ENCODE assay signal across 7 cellular contexts in genomic region chr5:157917909-157918809, GRCh38. TPM values are rescaled to one million over a fixed set of nuclear protein-coding genes. Genes with fewer than 3 reads are reported as not detected.
DNase-seq lines count a peak whose midpoint lies in the region; ATAC-seq and TF ChIP-seq lines count a peak whose summit lies in the region.

No MANE protein-coding gene starts in this region.

- peaks cover 14% of the 10 kb centered on the region for H3F3A ChIP-seq in neural progenitor cell (ENCODE audit: low read depth)

- H3K4me3 Mint-ChIP-seq in neural progenitor cell: no peak overlapping the region

- H3K79me2 ChIP-seq in neural progenitor cell (ENCODE audit: low read depth): no peaks in the 10 kb centered on the region

- no peak overlapping the region for H3K27ac Mint-ChIP-seq in neural progenitor cell

- TF ChIP-seq POLR2A in esophagus muscularis mucosa (IDR thresholded peaks at IDR 0.05; ENCODE audit: low read depth) (no peak), transverse colon (IDR thresholded peaks at IDR 0.05) (no peak)

- 80% methylated on average over 8 of the region's 8 CpGs for WGBS in esophagus muscularis mucosa
- 35 to 45% methylated on average over 6 to 8 of the region's 8 CpGs for WGBS in transverse colon (ENCODE audit: low coverage in 1 of 2), 2 donors

- peaks cover 2% of the 10 kb centered on the region for H3K9me3 Mint-ChIP-seq in neural progenitor cell

- H3K27me3 Mint-ChIP-seq in neural progenitor cell (ENCODE audit: insufficient read depth, low read depth): peaks cover 9% of the 10 kb centered on the region

- in situ Hi-C loops in transverse colon (cut with MboI; ENCODE audit: low pct_ligation_motif_present in 1 of 4, low pct_unique_long_range_greater_than_20kb in 1 of 4, low sequenced_read_pairs in 3 of 4): no loop called here

- H3K27me3 ChIP-seq in esophagus muscularis mucosa (no peaks in the 10 kb centered on the region), neural progenitor cell (no peaks in the 10 kb centered on the region), transverse colon (no peaks in the 10 kb centered on the region)

- H3K36me3 Mint-ChIP-seq in neural progenitor cell: no peaks in the 10 kb centered on the region

- peak; percentile 76 for TF ChIP-seq CTCF in GM12873 (IDR thresholded peaks at IDR 0.05; ENCODE audit: insufficient read depth, low read depth, low read length, missing control alignments)
- peak; percentile 38 to 49 (median 42) for TF ChIP-seq CTCF in esophagus muscularis mucosa (IDR thresholded peaks at IDR 0.05)
- TF ChIP-seq CTCF in neural progenitor cell (IDR thresholded peaks at IDR 0.05): peak; percentile 70
- peak; percentile 35 to 62 (median 50) for TF ChIP-seq CTCF in transverse colon (IDR thresholded peaks at IDR 0.05)

- no peaks in the 10 kb centered on the region for H3K36me3 ChIP-seq in esophagus muscularis mucosa
- H3K36me3 ChIP-seq in neural progenitor cell: no peaks in the 10 kb centered on the region
- no peaks in the 10 kb centered on the region for H3K36me3 ChIP-seq in transverse colon

- TF ChIP-seq EP300 in esophagus muscularis mucosa (IDR thresholded peaks at IDR 0.05) (no peak), transverse colon (IDR thresholded peaks at IDR 0.05; ENCODE audit: low read depth) (no peak)

- DNase-seq in NOMO-1 (lab: John Stamatoyannopoulos, UW; ENCODE audit: unreplicated experiment in 2 of 2) (peak; percentile 13 to 64), esophagus muscularis mucosa (ENCODE audit: extremely low spot score) (no peak), neural progenitor cell (ENCODE audit: low spot score) (peak; percentile 77), transverse colon (peak; percentile 86)
- peak; percentile 32 for DNase-seq in activated CD8-positive, alpha-beta memory T cell treated with anti-CD3 and anti-CD28 coated beads, Interleukin-2, amount 50 U/mL, for 24 hours (ENCODE audit: extremely low read depth)

- intact Hi-C loops in esophagus muscularis mucosa (cut with DNase I) (loop anchor here (1.0 to 10.0 kb wide), 2 partner anchors 63 to 103 kb away; no protein-coding TSS in a partner anchor), transverse colon (cut with DNase I; ENCODE audit: low total_unique reads) (no loop called here)

- no peak overlapping the region for H2AFZ ChIP-seq in neural progenitor cell (replicated peaks)

- peak; percentile 64 for ATAC-seq in HG02870 (IDR thresholded peaks at IDR 0.05; ENCODE audit: unreplicated experiment)

- H3K9me3 ChIP-seq in esophagus muscularis mucosa (no peaks in the 10 kb centered on the region), neural progenitor cell (ENCODE audit: low read depth) (no peaks in the 10 kb centered on the region), transverse colon (no peaks in the 10 kb centered on the region)

- H4K20me1 ChIP-seq in neural progenitor cell (ENCODE audit: low read depth): no peaks in the 10 kb centered on the region

- peaks cover 61% of the 10 kb centered on the region for H3K4me1 Mint-ChIP-seq in neural progenitor cell

- no peak overlapping the region for H3K4me2 ChIP-seq in neural progenitor cell

- H3K27ac ChIP-seq in esophagus muscularis mucosa (replicated peaks in 1 of 4) (no peak overlapping the region), neural progenitor cell (no peak overlapping the region), transverse colon (peak overlapping the region; percentile 76 to 84 (median 82))

- H3K4me3 ChIP-seq in esophagus muscularis mucosa (no peak overlapping the region), neural progenitor cell (no peak overlapping the region), transverse colon (no peak overlapping the region)

- H3K9ac ChIP-seq in neural progenitor cell: no peak overlapping the region

- peaks cover 28 to 51% (median 34%) of the 10 kb centered on the region in 4 donors for H3K4me1 ChIP-seq in esophagus muscularis mucosa
- peaks cover 13% of the 10 kb centered on the region for H3K4me1 ChIP-seq in neural progenitor cell
- H3K4me1 ChIP-seq in transverse colon: peaks cover 39 to 68% (median 57%) of the 10 kb centered on the region in 4 donors

RNA-seq across cellular contexts. Expression of gene CLINT1, which starts 59.2 kb away (rescaled TPM):
- 100 to 1,000 TPM in 2 of 4 donors, 10 to 100 TPM in 2; 84.3 to 118 (median 107) TPM for total RNA-seq in esophagus muscularis mucosa
- total RNA-seq in neural progenitor cell (ENCODE audit: low replicate concordance): 58.4 and 65.0 TPM in 2 replicates
- 100 to 1,000 TPM in 3 of 4 donors, 10 to 100 TPM in 1; 75.6 to 174 (median 131) TPM for total RNA-seq in transverse colon

Comparison
In these comparisons a context has a peak if more than half of its experiments do, and no peak if none do; other contexts are left out.
1. H3K27ac ChIP-seq: peak in transverse colon (4 of 4); none in esophagus muscularis mucosa (0 of 4) and neural progenitor cell (single experiment).
2. Peak in every context shown above with its lines, with median percentiles within 50 percentile points of each other: CTCF ChIP-seq.